10 cellular contexts compared by ENCODE assay signal in genomic region chr20:31684153-31685003, GRCh38. TPM values are rescaled to one million over a fixed set of nuclear protein-coding genes. Genes with fewer than 3 reads are reported as not detected.
A peak's percentile ranks its signal among the peaks of the same experiment; 100 is the strongest.
DNase-seq lines count a peak whose midpoint lies in the region; ATAC-seq and TF ChIP-seq lines count a peak whose summit lies in the region.
"Had no signal": no experiment of that assay in that cellular context is flagged by ENCODE, and none has a peak within 500 bp of the region (broad histone marks: within the 10 kb centered on the region; RNA-seq: fewer than 3 reads in every experiment).

No MANE protein-coding gene starts in this region.

- H3K79me1 ChIP-seq in mesenchymal stem cell (replicated peaks; ENCODE audit: low read length, poor library complexity, severe bottlenecking): no peaks in the 10 kb centered on the region

- peak overlapping the region; percentile 78 for H4K8ac ChIP-seq in mesenchymal stem cell (ENCODE audit: low read length)

- H2BK12ac ChIP-seq in mesenchymal stem cell (ENCODE audit: low read length in 2 of 2): peak overlapping the region in 1 of 2 experiments; percentile 0

- H2AFZ ChIP-seq in HCT116 (ENCODE audit: low read depth, low read length, poor library complexity, severe bottlenecking): no peak overlapping the region
- H2AFZ ChIP-seq in mesenchymal stem cell (ENCODE audit: low read depth, low read length): no peak overlapping the region
- H2AFZ ChIP-seq: GM23248 had no signal

- 96% methylated on average over 10 of the region's 11 CpGs for WGBS in mesenchymal stem cell

- peak overlapping the region; percentile 62 to 84 for H3K27ac Mint-ChIP-seq in T-cell

- POLR2A ChIA-PET in HCT116 (lab: Charles Lee): interaction anchor here (0.9 to 1.7 kb wide), 4 partner anchors 8 to 40 kb away, joined by 3 to 5 read pairs (median 4); no protein-coding TSS in a partner anchor
- POLR2A ChIA-PET in T-cell (lab: Charles Lee): interaction anchor here (0.5 to 0.9 kb wide), 3 partner anchors 11 to 39 kb away, joined by 4 to 6 read pairs (median 4); no protein-coding TSS in a partner anchor

- no peak overlapping the region for H3K4ac ChIP-seq in mesenchymal stem cell (ENCODE audit: low read depth in 1 of 2, low read length in 2 of 2)

- no peak overlapping the region for H2BK5ac ChIP-seq in mesenchymal stem cell (ENCODE audit: low read depth, low read length, poor library complexity, severe bottlenecking)

- no peak for TF ChIP-seq RAD21 in HCT116 (IDR thresholded peaks at IDR 0.05; ENCODE audit: low read depth)

- H3K27me3 Mint-ChIP-seq in T-cell: no peaks in the 10 kb centered on the region

- DNase-seq in GF-D8 (lab: John Stamatoyannopoulos, UW): peak; percentile 91
- DNase-seq in HCT116 (ENCODE audit: low read depth, low spot score): no peak
- peak in 10 of 34 experiments; percentile 2 to 40 (median 18) for DNase-seq in T-cell
- no peak for DNase-seq in mesenchymal stem cell
- no peak for DNase-seq in HPDE6-E6E7 (ENCODE audit: extremely low spot score)
- DNase-seq in islet precursor cell: no peak
- DNase-seq in GM03348 (ENCODE audit: low spot score): no peak
- DNase-seq: GM23248 had no signal

- TF ChIP-seq CTCF in HCT116 (IDR thresholded peaks at IDR 0.05 in 2 of 3, conservative IDR thresholded peaks at IDR 0.05 in 1 of 3; ENCODE audit: borderline replicate concordance in 1 of 3, insufficient read depth in 1 of 3, low read depth in 2 of 3, low read length in 2 of 3): no peak

- peaks cover 99% of the 10 kb centered on the region for H3K79me2 ChIP-seq in HCT116 (ENCODE audit: insufficient read depth, low read length)

- H3K4me3 ChIP-seq in HCT116 (replicated peaks in 1 of 2; ENCODE audit: low read depth in 1 of 2, low read length in 2 of 2) (no peak overlapping the region), mesenchymal stem cell (ENCODE audit: insufficient read depth in 1 of 2, low read depth in 1 of 2, low read length in 2 of 2) (no peak overlapping the region)
- H3K4me3 ChIP-seq: GM23248 had no signal

- no peak overlapping the region for H3K18ac ChIP-seq in mesenchymal stem cell (ENCODE audit: low read depth in 1 of 2, low read length in 2 of 2)

- H3K14ac ChIP-seq in mesenchymal stem cell (ENCODE audit: low read length in 2 of 2): no peak overlapping the region

- no peak overlapping the region for H3K4me2 ChIP-seq in HCT116 (ENCODE audit: low read length)
- no peak overlapping the region for H3K4me2 ChIP-seq in mesenchymal stem cell (ENCODE audit: low read length, poor library complexity, severe bottlenecking)

- H3K36me3 Mint-ChIP-seq in T-cell: peaks cover 34% of the 10 kb centered on the region

- peak overlapping the region in 1 of 2 experiments; percentile 60 for H3K23ac ChIP-seq in mesenchymal stem cell (ENCODE audit: low read length in 2 of 2)

- no peaks in the 10 kb centered on the region for H3K9me3 Mint-ChIP-seq in T-cell

- no peak overlapping the region for H2BK120ac ChIP-seq in mesenchymal stem cell (ENCODE audit: low read depth, low read length)

- H3K4me1 ChIP-seq in HCT116 (ENCODE audit: control insufficient read depth in 1 of 2, insufficient read depth in 2 of 2, low read length in 2 of 2) (peaks cover 39 to 87% of the 10 kb centered on the region in 2 experiments), mesenchymal stem cell (ENCODE audit: control insufficient read depth, insufficient read depth, low read depth, low read length) (peaks cover 26% of the 10 kb centered on the region)

- no peak overlapping the region for H4K91ac ChIP-seq in mesenchymal stem cell (ENCODE audit: low read length)

- H3K27me3 ChIP-seq in HCT116 (ENCODE audit: insufficient read depth, low read length) (no peaks in the 10 kb centered on the region), mesenchymal stem cell (ENCODE audit: control insufficient read depth in 1 of 2, insufficient read depth in 1 of 2, low read length in 2 of 2) (no peaks in the 10 kb centered on the region)

- no TSS peak for BruUV-seq in HCT116 (replicated peaks; lab: Mats Ljungman, UMichigan)

- H2AK5ac ChIP-seq in mesenchymal stem cell (ENCODE audit: low read length, severe bottlenecking): peak overlapping the region; percentile 40

- H3K27ac ChIP-seq in HCT116 (ENCODE audit: low read depth, low read length) (peak overlapping the region; percentile 13; the same call in 1 of the 2 replicates), mesenchymal stem cell (ENCODE audit: low read length, poor library complexity, severe bottlenecking) (peak overlapping the region; percentile 21)
- H3K27ac ChIP-seq: GM23248 had no signal

- ATAC-seq in HCT116: no peak
- ATAC-seq in T-cell (replicated peaks in 1 of 4): peak; percentile 23 to 77 (median 60)
- ATAC-seq in GM21737 (IDR thresholded peaks at IDR 0.05; ENCODE audit: unreplicated experiment): no peak

- no peak overlapping the region for H2BK15ac ChIP-seq in mesenchymal stem cell (ENCODE audit: low read depth, poor library complexity, severe bottlenecking)

- no peak for TF ChIP-seq POLR2A in HCT116 (IDR thresholded peaks at IDR 0.05; ENCODE audit: borderline replicate concordance, extremely low read depth, insufficient read depth, insufficient read length)

- RAD21 ChIA-PET in HCT116 (lab: Charles Lee; ENCODE audit: low non-redundant PET in 1 of 2, low total read pairs in 2 of 2, uncharacterized antibody in 2 of 2, unreplicated experiment in 2 of 2): no interaction called here

- no peaks in the 10 kb centered on the region for H3K9me3 ChIP-seq in HCT116 (ENCODE audit: control insufficient read depth in 1 of 2, insufficient read depth in 1 of 2, low read depth in 1 of 2, low read length in 2 of 2)
- no peaks in the 10 kb centered on the region for H3K9me3 ChIP-seq in mesenchymal stem cell (ENCODE audit: control insufficient read depth, low read length)

- peaks cover 78 to 86% (median 79%) of the 10 kb centered on the region in 3 donors for H3K4me1 Mint-ChIP-seq in T-cell

- intact Hi-C loops in HCT116 (cut with micrococcal nuclease): no loop called here

- H3K4me3 Mint-ChIP-seq in T-cell: peak overlapping the region in 1 of 3 donors; percentile 52

- H3K9ac ChIP-seq in HCT116 (ENCODE audit: low read length) (0 out of 2 replicates have a peak overlapping the region, but pooled peaks have one; percentile 14), mesenchymal stem cell (ENCODE audit: low read length) (no peak overlapping the region)
- H3K9ac ChIP-seq: GM23248 had no signal

- CTCF ChIA-PET in HCT116 (lab: Charles Lee): interaction anchor here (0.7 to 1.4 kb wide), 4 partner anchors 9 to 50 kb away, joined by 3 to 5 read pairs (median 3); no protein-coding TSS in a partner anchor
- CTCF ChIA-PET in T-cell (lab: Charles Lee): interaction anchor here (0.7 to 2.2 kb wide), 7 partner anchors 8 to 109 kb away, joined by 3 to 17 read pairs (median 7); no protein-coding TSS in a partner anchor

- H3K9me2 ChIP-seq in HCT116 (ENCODE audit: insufficient read depth): no peaks in the 10 kb centered on the region

- peaks cover 14 to 47% of the 10 kb centered on the region in 2 experiments for H3K36me3 ChIP-seq in HCT116 (ENCODE audit: control insufficient read depth in 1 of 2, insufficient read depth in 2 of 2, low read length in 2 of 2)
- H3K36me3 ChIP-seq in mesenchymal stem cell (ENCODE audit: control insufficient read depth in 1 of 2, insufficient read depth in 2 of 2, low read depth in 1 of 2, low read length in 2 of 2): peaks cover 49 to 87% of the 10 kb centered on the region in 2 experiments

- peaks cover 6% of the 10 kb centered on the region; the same call in 1 of the 2 replicates for H4K20me1 ChIP-seq in HCT116 (ENCODE audit: insufficient read depth)

TF ChIP-seq in HCT116, 20 proteins besides CTCF, POLR2A, EP300 and RAD21:
- TF ChIP-seq MAX (IDR thresholded peaks at IDR 0.05) (no peak), POLR2AphosphoS5 (IDR thresholded peaks at IDR 0.05; ENCODE audit: low read depth, low read length) (0 out of 2 replicates have a peak, but pooled peaks have one; percentile 4), SP1 (IDR thresholded peaks at IDR 0.05; ENCODE audit: low read depth) (no peak)

RNA-seq across cellular contexts. Expression of gene BCL2L1, which starts 38.3 kb away (rescaled TPM):
- total RNA-seq in HCT116 (2021; ENCODE audit: unreplicated experiment): 226 TPM
- 186 and 209 TPM in 2 replicates for polyA plus RNA-seq in HCT116 (2012)
- total RNA-seq in T-cell: 10 to 100 TPM; 26.6 to 33.8 (median 27.7) TPM
- polyA plus RNA-seq in mesenchymal stem cell (2013, experiment 1 of 2): 116 TPM
- 114 TPM for polyA plus RNA-seq in mesenchymal stem cell (2013, experiment 2 of 2)

RNA-seq across cellular contexts. Expression of gene COX4I2, which starts 46.7 kb away (rescaled TPM):
- total RNA-seq in HCT116 (2021; ENCODE audit: unreplicated experiment): not detected
- polyA plus RNA-seq in HCT116 (2012): 0.11 TPM in 1 of 2 replicates, not detected in the other
- total RNA-seq in T-cell: not detected
- not detected for polyA plus RNA-seq in mesenchymal stem cell (2013, experiment 1 of 2)
- not detected for polyA plus RNA-seq in mesenchymal stem cell (2013, experiment 2 of 2)
- total RNA-seq: GM23248 had no signal
- polyA plus RNA-seq: GM23248, keratinocyte had no signal

RNA-seq across cellular contexts. Expression of gene TPX2, which starts 54.7 kb away (rescaled TPM):
- total RNA-seq in HCT116 (2021; ENCODE audit: unreplicated experiment): 163 TPM
- 94.9 and 129 TPM in 2 replicates for polyA plus RNA-seq in HCT116 (2012)
- 1 to 10 TPM in 4 of 5 donors, under 1 TPM in 1; 0.99 to 3.0 (median 1.4) TPM for total RNA-seq in T-cell
- polyA plus RNA-seq in mesenchymal stem cell (2013, experiment 1 of 2): 20.9 TPM
- polyA plus RNA-seq in mesenchymal stem cell (2013, experiment 2 of 2): 21.1 TPM

Comparison
In these comparisons a context has a peak if more than half of its experiments do, and no peak if none do; other contexts are left out.
1. ATAC-seq: peak in T-cell (4 of 4); none in HCT116 (single experiment) and GM21737 (single experiment).
2. RNA of gene TPX2, which starts 54.7 kb away (total RNA-seq): 163 TPM in HCT116 (single experiment); 0.99 to 3.0 TPM in T-cell; every median in the first group is over 10 times any median in the second.